Comparison of ENCODE assay signal across 1 cellular context in genomic region chr19:50567052-50567841, GRCh38.
TF ChIP-seq lines count a peak whose summit lies in the region.

No MANE protein-coding gene starts in this region.

TF ChIP-seq in HepG2, 621 proteins besides CTCF, POLR2A, EP300 and RAD21:
- 0 out of 2 replicates have a peak, but pooled peaks have one; percentile 26 for TF ChIP-seq PCBP1 (IDR thresholded peaks at IDR 0.05; ENCODE audit: borderline replicate concordance, low read depth, low read length)
- TF ChIP-seq SKI (IDR thresholded peaks at IDR 0.05; ENCODE audit: partially characterized antibody) = no peak
